In the genomic region with DNA sequence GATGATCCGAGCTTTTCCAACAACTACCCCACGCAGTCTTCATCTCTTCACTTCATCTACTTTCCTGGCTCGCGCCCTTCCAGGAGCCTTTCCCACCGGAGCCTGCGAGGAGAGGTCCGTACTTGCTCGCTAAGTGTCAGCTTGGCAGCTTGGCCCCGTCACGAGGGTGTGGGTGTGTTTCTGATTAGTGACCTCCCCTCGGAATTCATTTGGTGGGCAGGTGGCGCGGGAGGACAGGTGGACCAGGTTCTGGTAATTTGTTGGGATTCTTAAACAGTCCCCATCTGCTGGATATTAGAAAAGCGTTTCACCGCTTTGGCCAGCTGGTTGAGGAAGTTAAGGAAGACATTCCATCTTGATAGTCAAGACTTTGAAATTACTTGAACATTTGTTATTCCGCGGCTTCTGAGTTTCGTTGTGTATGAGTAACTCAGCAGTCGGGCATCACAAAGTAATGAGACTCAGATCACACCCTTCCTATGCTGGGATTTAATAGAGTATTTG, we compare ENCODE assay signal across 8 cellular contexts. TPM values are rescaled to one million over a fixed set of nuclear protein-coding genes. Genes with fewer than 3 reads are reported as not detected.
DNase-seq lines count a peak whose midpoint lies in the region; ATAC-seq and TF ChIP-seq lines count a peak whose summit lies in the region.

No MANE protein-coding gene starts in this region.

- TF ChIP-seq CTCF in GM12864 (IDR thresholded peaks at IDR 0.05; ENCODE audit: low read depth, low read length, missing control alignments) (no peak), HCT116 (IDR thresholded peaks at IDR 0.05 in 2 of 3, conservative IDR thresholded peaks at IDR 0.05 in 1 of 3; ENCODE audit: borderline replicate concordance in 1 of 3, insufficient read depth in 1 of 3, low read depth in 2 of 3, low read length in 2 of 3) (no peak), NB4 (IDR thresholded peaks at IDR 0.05; ENCODE audit: low read depth, low read length) (no peak)

- H3K9ac ChIP-seq in HCT116 (ENCODE audit: low read length) (peak overlapping the region; percentile 77), endocrine pancreas (ENCODE audit: control insufficient read depth, insufficient read depth, low read length) (peak overlapping the region; percentile 94)

- TF ChIP-seq POLR2A in HCT116 (IDR thresholded peaks at IDR 0.05; ENCODE audit: borderline replicate concordance, extremely low read depth, insufficient read depth, insufficient read length) (no peak), NB4 (IDR thresholded peaks at IDR 0.05; ENCODE audit: extremely low read depth, insufficient read length) (no peak)

- H3K27ac ChIP-seq in HCT116 (ENCODE audit: low read depth, low read length) = peak overlapping the region; percentile 77

- no peaks in the 10 kb centered on the region for H3K9me2 ChIP-seq in HCT116 (ENCODE audit: insufficient read depth)

- RAD21 ChIA-PET in HCT116 (lab: Charles Lee; ENCODE audit: low non-redundant PET in 1 of 2, low total read pairs in 2 of 2, uncharacterized antibody in 2 of 2, unreplicated experiment in 2 of 2) = no interaction called here

- BruUV-seq in HCT116 (replicated peaks; lab: Mats Ljungman, UMichigan) = TSS peak; percentile 53

- peak overlapping the region; percentile 92 for H3K4me2 ChIP-seq in HCT116 (ENCODE audit: low read length)

- no peaks in the 10 kb centered on the region for H3K9me3 ChIP-seq in HCT116 (ENCODE audit: control insufficient read depth in 1 of 2, insufficient read depth in 1 of 2, low read depth in 1 of 2, low read length in 2 of 2)
- H3K9me3 ChIP-seq in endocrine pancreas (ENCODE audit: control insufficient read depth, low read length) = no peaks in the 10 kb centered on the region

- CTCF ChIA-PET in HCT116 (lab: Charles Lee) = no interaction called here

- ATAC-seq in HCT116 = peak; percentile 68

- intact Hi-C loops in HCT116 (cut with micrococcal nuclease) = no loop called here

- H3K36me3 ChIP-seq in HCT116 (ENCODE audit: control insufficient read depth in 1 of 2, insufficient read depth in 2 of 2, low read length in 2 of 2) (peaks cover 9 to 14% of the 10 kb centered on the region in 2 experiments; a peak in 3 of 4 replicates), endocrine pancreas (ENCODE audit: control insufficient read depth, insufficient read depth, low read length) (no peaks in the 10 kb centered on the region)

- peak overlapping the region; percentile 70 for H3K4me3 ChIP-seq in GM12864 (ENCODE audit: low read depth, low read length)
- H3K4me3 ChIP-seq in HCT116 (replicated peaks in 1 of 2; ENCODE audit: low read depth in 1 of 2, low read length in 2 of 2) = peak overlapping the region; percentile 84 to 93
- peak overlapping the region; percentile 90 for H3K4me3 ChIP-seq in NB4 (ENCODE audit: low read depth, low read length)
- H3K4me3 ChIP-seq in endocrine pancreas (ENCODE audit: control insufficient read depth, insufficient read depth, low read length) = peak overlapping the region; percentile 93

- H3K27me3 ChIP-seq in HCT116 (ENCODE audit: insufficient read depth, low read length) = no peaks in the 10 kb centered on the region
- H3K27me3 ChIP-seq in endocrine pancreas (ENCODE audit: control insufficient read depth, insufficient read depth, low read length) = no peaks in the 10 kb centered on the region

- H4K20me1 ChIP-seq in HCT116 (ENCODE audit: insufficient read depth) = no peaks in the 10 kb centered on the region

- POLR2A ChIA-PET in HCT116 (lab: Charles Lee) = interaction anchor here (1.2 kb wide), 1 partner anchor 9 kb away, joined by 5 read pairs; no protein-coding TSS in a partner anchor

- no peak for TF ChIP-seq RAD21 in HCT116 (IDR thresholded peaks at IDR 0.05; ENCODE audit: low read depth)

- peaks cover 41% of the 10 kb centered on the region for H3K79me2 ChIP-seq in HCT116 (ENCODE audit: insufficient read depth, low read length)

- H3K4me1 ChIP-seq in HCT116 (ENCODE audit: control insufficient read depth in 1 of 2, insufficient read depth in 2 of 2, low read length in 2 of 2) (peaks cover 0 to 18% of the 10 kb centered on the region in 2 experiments; a peak in 3 of 4 replicates), endocrine pancreas (ENCODE audit: control insufficient read depth, insufficient read depth, low read length) (peaks cover 24% of the 10 kb centered on the region)

- no peak overlapping the region for H2AFZ ChIP-seq in HCT116 (ENCODE audit: low read depth, low read length, poor library complexity, severe bottlenecking)

- peak; percentile 12 for DNase-seq in GM12864 (ENCODE audit: low read depth)
- DNase-seq in HCT116 (ENCODE audit: low read depth, low spot score) = peak; percentile 35
- DNase-seq in NB4 (ENCODE audit: low read depth) = peak; percentile 51
- peak; percentile 50 for DNase-seq in activated CD4-positive, alpha-beta T cell treated with anti-CD3 and anti-CD28 coated beads, Interleukin-2, amount 50 U/mL, for 4 hours
- DNase-seq in mucosa of gallbladder (ENCODE audit: low spot score) = peak; percentile 49
- peak; percentile 33 for DNase-seq in stimulated activated CD8-positive, alpha-beta memory T cell treated with anti-CD3 and anti-CD28 coated beads, Interleukin-7, amount 100 ng/mL, for 24 hours (ENCODE audit: low read depth)
- no peak for DNase-seq in cerebellar cortex (ENCODE audit: low spot score)

TF ChIP-seq in HCT116, 20 proteins besides CTCF, POLR2A, EP300 and RAD21:
- TF ChIP-seq ELF1 (IDR thresholded peaks at IDR 0.05; ENCODE audit: borderline replicate concordance, low read depth) (no peak), MAX (IDR thresholded peaks at IDR 0.05) (peak; percentile 18; the same call in 1 of the 2 replicates), SIN3A (IDR thresholded peaks at IDR 0.05; ENCODE audit: low read depth) (no peak), ZFX (IDR thresholded peaks at IDR 0.05) (peak; percentile 60; the same call in 1 of the 2 replicates)

RNA-seq across cellular contexts. Expression of gene UFM1, which starts 0.5 kb away (rescaled TPM):
- total RNA-seq in HCT116 (2021; ENCODE audit: unreplicated experiment) (33.9 TPM), mucosa of gallbladder (50.0 TPM)
- 16.0 and 25.5 TPM in 2 replicates for polyA plus RNA-seq in HCT116 (2012)
